8 cellular contexts compared by ENCODE assay signal in the genomic region with DNA sequence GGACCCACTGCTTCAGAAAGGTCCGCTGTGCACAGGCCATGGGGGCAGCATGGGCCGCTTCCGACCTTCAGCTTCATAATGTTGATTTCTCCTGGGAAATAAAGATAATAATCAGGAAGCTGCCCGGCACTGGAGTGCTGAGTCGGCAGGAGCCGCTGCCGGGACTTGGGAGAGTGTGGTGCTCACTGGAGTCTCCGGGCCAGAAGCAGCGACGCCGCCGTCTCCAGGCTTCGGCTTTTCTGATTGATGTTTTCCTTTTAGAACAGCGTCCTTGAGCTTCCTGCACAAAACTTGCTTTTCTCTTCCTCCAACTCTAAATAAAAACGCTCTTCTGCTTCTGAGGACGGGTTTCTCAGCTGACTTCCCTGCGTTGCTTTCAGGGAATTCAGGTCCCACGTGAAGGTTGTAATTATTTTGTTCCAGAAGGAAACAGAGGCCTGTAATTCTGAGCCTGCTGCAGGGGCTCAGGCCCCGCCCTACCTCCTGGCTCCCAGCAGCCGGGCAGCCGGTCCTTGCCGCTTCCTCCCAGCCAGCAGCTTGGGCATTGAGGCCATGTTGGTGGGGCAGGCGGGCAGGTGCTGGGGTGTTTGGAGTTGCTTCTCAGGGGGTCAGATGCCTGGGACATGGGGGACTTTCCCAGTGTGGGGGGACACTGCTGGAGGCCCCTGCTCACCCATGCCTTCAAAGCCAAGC. TPM values are rescaled to one million over a fixed set of nuclear protein-coding genes. Genes with fewer than 3 reads are reported as not detected.
DNase-seq lines count a peak whose midpoint lies in the region; ATAC-seq, FAIRE-seq and TF ChIP-seq lines count a peak whose summit lies in the region.

No MANE protein-coding gene starts in this region.

- H3F3A ChIP-seq in neural progenitor cell (ENCODE audit: low read depth), result no peaks in the 10 kb centered on the region

- no peaks in the 10 kb centered on the region for H3K9me3 Mint-ChIP-seq in neural progenitor cell
- no peaks in the 10 kb centered on the region for H3K9me3 Mint-ChIP-seq in activated T-helper 1 cell treated with anti-CD3 and anti-CD28 coated beads, Interleukin-12 subunit alpha, Interleukin-12 subunit beta, Interleukin-2, Interleukin-4 antibody, amounts not matched to agents 30 ng/mL and 10 ng/mL and 1 ng/mL, durations not matched to agents 14 hours and 24 hours and 36 hours

- peaks cover 6% of the 10 kb centered on the region for H3K36me3 Mint-ChIP-seq in neural progenitor cell
- H3K36me3 Mint-ChIP-seq in activated T-helper 1 cell treated with anti-CD3 and anti-CD28 coated beads, Interleukin-12 subunit alpha, Interleukin-12 subunit beta, Interleukin-2, Interleukin-4 antibody, amounts not matched to agents 30 ng/mL and 10 ng/mL and 1 ng/mL, durations not matched to agents 14 hours and 24 hours and 36 hours (ENCODE audit: low read depth), result peaks cover 5% of the 10 kb centered on the region

- no peak for FAIRE-seq in A549 (lab: Jason Lieb, UNC)

- POLR2A ChIA-PET in A549 (lab: Yijun Ruan, JAX) (no interaction called here), Panc1 (lab: Charles Lee) (no interaction called here)

- intact Hi-C loops in Panc1 (cut with micrococcal nuclease; ENCODE audit: unreplicated experiment), result no loop called here
- intact Hi-C loops in activated T-helper 1 cell treated with anti-CD3 and anti-CD28 coated beads, Interleukin-12 subunit alpha, Interleukin-12 subunit beta, Interleukin-2, Interleukin-4 antibody, amounts not matched to agents 30 ng/mL and 10 ng/mL and 1 ng/mL, durations not matched to agents 14 hours and 24 hours and 36 hours (cut with micrococcal nuclease), result no loop called here

- no peak overlapping the region for H2AFZ ChIP-seq in neural progenitor cell (replicated peaks)

- no peak overlapping the region for H3K4me3 Mint-ChIP-seq in neural progenitor cell
- no peak overlapping the region for H3K4me3 Mint-ChIP-seq in activated T-helper 1 cell treated with anti-CD3 and anti-CD28 coated beads, Interleukin-12 subunit alpha, Interleukin-12 subunit beta, Interleukin-2, Interleukin-4 antibody, amounts not matched to agents 30 ng/mL and 10 ng/mL and 1 ng/mL, durations not matched to agents 14 hours and 24 hours and 36 hours

- H3K4me3 ChIP-seq in A549 (no peak overlapping the region), Panc1 (ENCODE audit: low read depth in 2 of 2, low read length in 2 of 2) (peak overlapping the region in 1 of 2 experiments; percentile 10; a peak in 1 of 4 replicates), fibroblast of pulmonary artery (replicated peaks; ENCODE audit: low read depth, low read length) (no peak overlapping the region), neural progenitor cell (no peak overlapping the region)

- 87% methylated on average over 22 of the region's 23 CpGs for WGBS in A549 (ENCODE audit: missing lambda C conversion rate)

- H3K36me3 ChIP-seq in Panc1 (ENCODE audit: control insufficient read depth, insufficient read depth, low read length), result no peaks in the 10 kb centered on the region
- no peaks in the 10 kb centered on the region for H3K36me3 ChIP-seq in neural progenitor cell

- H3K27ac ChIP-seq in A549 (no peak overlapping the region), Panc1 (ENCODE audit: low read length) (peak overlapping the region; percentile 86), neural progenitor cell (no peak overlapping the region)

- no peak for TF ChIP-seq RAD21 in A549 (conservative IDR thresholded peaks at IDR 0.05 in 1 of 2, IDR thresholded peaks at IDR 0.05 in 1 of 2)

- H3K9ac ChIP-seq in neural progenitor cell, result no peak overlapping the region

- peaks cover 5% of the 10 kb centered on the region for H3K27me3 Mint-ChIP-seq in neural progenitor cell (ENCODE audit: insufficient read depth, low read depth)
- H3K27me3 Mint-ChIP-seq in activated T-helper 1 cell treated with anti-CD3 and anti-CD28 coated beads, Interleukin-12 subunit alpha, Interleukin-12 subunit beta, Interleukin-2, Interleukin-4 antibody, amounts not matched to agents 30 ng/mL and 10 ng/mL and 1 ng/mL, durations not matched to agents 14 hours and 24 hours and 36 hours (ENCODE audit: insufficient read depth), result no peaks in the 10 kb centered on the region

- TF ChIP-seq CTCF in A549 (IDR thresholded peaks at IDR 0.05) (no peak), Panc1 (IDR thresholded peaks at IDR 0.05) (no peak), fibroblast of pulmonary artery (IDR thresholded peaks at IDR 0.05; ENCODE audit: low read length, missing control alignments) (no peak), neural progenitor cell (IDR thresholded peaks at IDR 0.05) (no peak)

- in situ Hi-C loops in Panc1 (cut with HindIII; ENCODE audit: low pct_unique_long_range_greater_than_20kb, low sequenced_read_pairs), result no loop called here

- peak overlapping the region; percentile 97 for H3K27ac Mint-ChIP-seq in neural progenitor cell
- no peak overlapping the region for H3K27ac Mint-ChIP-seq in activated T-helper 1 cell treated with anti-CD3 and anti-CD28 coated beads, Interleukin-12 subunit alpha, Interleukin-12 subunit beta, Interleukin-2, Interleukin-4 antibody, amounts not matched to agents 30 ng/mL and 10 ng/mL and 1 ng/mL, durations not matched to agents 14 hours and 24 hours and 36 hours

- no peak for TF ChIP-seq POLR2A in A549 (IDR thresholded peaks at IDR 0.05; ENCODE audit: low read length)

- no TSS peak for BruUV-seq in Panc1 (replicated peaks; lab: Mats Ljungman, UMichigan)

- no peaks in the 10 kb centered on the region for H3K79me2 ChIP-seq in neural progenitor cell (ENCODE audit: low read depth)

- ATAC-seq in A549 (no peak), Panc1 (peak; percentile 41), HG03571 (IDR thresholded peaks at IDR 0.05; ENCODE audit: unreplicated experiment) (no peak)

- peaks cover 36% of the 10 kb centered on the region for H3K4me1 Mint-ChIP-seq in neural progenitor cell
- no peaks in the 10 kb centered on the region for H3K4me1 Mint-ChIP-seq in activated T-helper 1 cell treated with anti-CD3 and anti-CD28 coated beads, Interleukin-12 subunit alpha, Interleukin-12 subunit beta, Interleukin-2, Interleukin-4 antibody, amounts not matched to agents 30 ng/mL and 10 ng/mL and 1 ng/mL, durations not matched to agents 14 hours and 24 hours and 36 hours (ENCODE audit: low read depth)

- H3K4me1 ChIP-seq in A549 (peaks cover 3% of the 10 kb centered on the region; the same call in 1 of the 3 replicates), Panc1 (ENCODE audit: control insufficient read depth, insufficient read depth, low read length) (peaks cover 78% of the 10 kb centered on the region), neural progenitor cell (peaks cover 29% of the 10 kb centered on the region)

- CTCF ChIA-PET in A549 (lab: Yijun Ruan, JAX), result interaction anchor here (0.8 to 1.8 kb wide), 5 partner anchors 9 to 59 kb away, joined by 3 to 9 read pairs (median 5); no protein-coding TSS in a partner anchor
- CTCF ChIA-PET in Panc1 (lab: Charles Lee), result interaction anchor here (1.0 kb wide), 1 partner anchor 40 kb away, joined by 3 read pairs; no protein-coding TSS in a partner anchor

- no peaks in the 10 kb centered on the region for H3K9me3 ChIP-seq in A549
- no peaks in the 10 kb centered on the region for H3K9me3 ChIP-seq in Panc1 (ENCODE audit: control insufficient read depth, insufficient read depth, low read depth, low read length)
- H3K9me3 ChIP-seq in neural progenitor cell (ENCODE audit: low read depth), result no peaks in the 10 kb centered on the region

- no peaks in the 10 kb centered on the region for H3K27me3 ChIP-seq in Panc1 (ENCODE audit: control insufficient read depth, insufficient read depth, low read length)
- no peaks in the 10 kb centered on the region for H3K27me3 ChIP-seq in neural progenitor cell

- DNase-seq in A549 (ENCODE audit: low read depth in 1 of 2, low spot score in 1 of 2) (no peak), Panc1 (ENCODE audit: low read depth, low spot score) (no peak), fibroblast of pulmonary artery (ENCODE audit: low read depth) (peak; percentile 18), neural progenitor cell (ENCODE audit: low spot score) (no peak), NCI-H2081 treated with DMSO at 0.1 percent for 48 hours (lab: John Stamatoyannopoulos, UW) (no peak)
- DNase-seq in activated T-helper 1 cell treated with anti-CD3 and anti-CD28 coated beads, Interleukin-12 subunit alpha, Interleukin-12 subunit beta, Interleukin-2, Interleukin-4 antibody, amounts not matched to agents 30 ng/mL and 10 ng/mL and 1 ng/mL, durations not matched to agents 14 hours and 24 hours and 36 hours (ENCODE audit: low spot score), result no peak
- no peak for DNase-seq in stimulated activated naive CD4-positive, alpha-beta T cell (lab: John Stamatoyannopoulos, UW)

- TF ChIP-seq EP300 in A549 (IDR thresholded peaks at IDR 0.05), result no peak

- no peak overlapping the region for H3K4me2 ChIP-seq in A549
- no peak overlapping the region for H3K4me2 ChIP-seq in neural progenitor cell

- H4K20me1 ChIP-seq in neural progenitor cell (ENCODE audit: low read depth), result no peaks in the 10 kb centered on the region

TF ChIP-seq in A549, 52 proteins besides CTCF, POLR2A, EP300 and RAD21 (continues in another document):
- TF ChIP-seq MAFK (IDR thresholded peaks at IDR 0.05; ENCODE audit: partially characterized antibody), result peak; percentile 61

RNA-seq across cellular contexts. Expression of a gene that starts 14.7 kb away (rescaled TPM):
- polyA plus RNA-seq in A549 (2011; rRNA removed) (2.0 and 2.8 TPM in 2 replicates), A549 (2017; fragmentation: RNase III; extraction: RNeasy Plus Mini Kit Qiagen cat#74134 plus additional on column Dnase treatment) (6.6 to 7.3 TPM (median 7.0 TPM) in 3 replicates)
- polyA plus RNA-seq in A549 (2012; cell fraction: cytosol; rRNA removed), result 5.0 and 8.0 TPM in 2 replicates
- polyA plus RNA-seq in A549 (2012; cell fraction: nucleus; rRNA removed), result 8.3 and 12.2 TPM in 2 replicates
- 2.1 and 2.5 TPM in 2 replicates for polyA minus RNA-seq in A549 (2011; rRNA and poly(A)+ RNA removed)
- total RNA-seq in Panc1 (2021; ENCODE audit: unreplicated experiment) (51.6 TPM), neural progenitor cell (ENCODE audit: low replicate concordance) (0.34 and 1.5 TPM in 2 replicates)
- polyA plus RNA-seq in Panc1 (2012; ENCODE audit: insufficient read length), result 56.2 TPM
- 4.1 and 4.8 TPM in 2 replicates for total RNA-seq in activated T-helper 1 cell treated with anti-CD3 and anti-CD28 coated beads, Interleukin-12 subunit alpha, Interleukin-12 subunit beta, Interleukin-2, Interleukin-4 antibody, amounts not matched to agents 30 ng/mL and 10 ng/mL and 1 ng/mL, durations not matched to agents 14 hours and 24 hours and 36 hours
